20 cellular contexts compared by ENCODE assay signal in the genomic region with DNA sequence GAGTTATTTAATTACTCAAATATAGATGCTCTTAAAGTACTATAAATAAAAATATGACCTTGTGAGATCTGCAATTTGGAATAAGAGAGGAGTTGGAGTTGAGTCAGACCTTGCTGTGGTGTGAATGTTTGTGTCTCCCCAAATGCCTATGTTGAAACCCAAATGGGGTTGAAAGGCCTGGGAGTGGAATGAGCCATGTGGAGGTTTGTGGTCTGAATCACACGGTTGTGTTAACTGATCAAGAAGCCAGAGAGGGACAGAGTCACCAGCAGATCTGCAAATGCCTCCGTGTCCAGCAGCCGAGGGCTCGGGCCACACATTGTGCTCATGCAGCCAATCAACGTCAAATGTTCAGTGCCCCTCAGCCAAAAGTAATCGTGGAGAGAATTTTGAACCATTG.
DNase-seq lines count a peak whose midpoint lies in the region; ATAC-seq and TF ChIP-seq lines count a peak whose summit lies in the region.
"Had no signal": no experiment of that assay in that cellular context is flagged by ENCODE, and none has a peak within 500 bp of the region (broad histone marks: within the 10 kb centered on the region; RNA-seq: fewer than 3 reads in every experiment).

No MANE protein-coding gene starts in this region.

- no peaks in the 10 kb centered on the region for H3K27me3 ChIP-seq in SJSA1 (replicated peaks)
- H3K27me3 ChIP-seq in smooth muscle cell (ENCODE audit: low read depth): no peaks in the 10 kb centered on the region
- H3K27me3 ChIP-seq in SJCRH30: no peaks in the 10 kb centered on the region
- H3K27me3 ChIP-seq: transverse colon had no signal

- peak; percentile 1 for DNase-seq in HCEC 1CT
- peak; percentile 91 to 92 for DNase-seq in SJSA1 (ENCODE audit: low read depth in 1 of 2, low spot score in 2 of 2)
- DNase-seq in glomerular visceral epithelial cell (ENCODE audit: extremely low spot score): peak; percentile 14
- no peak for DNase-seq in smooth muscle cell (lab: John Stamatoyannopoulos, UW; ENCODE audit: unreplicated experiment)
- DNase-seq in middle frontal gyrus (ENCODE audit: extremely low spot score, low spot score): no peak
- DNase-seq in SJCRH30: no peak
- DNase-seq: activated CD8-positive, alpha-beta T cell treated with anti-CD3 and anti-CD28 coated beads, Interleukin-2, amount 10 ng/mL, durations not matched to agents 7 days and 5 days; activated gamma-delta T cell; CD4-positive, alpha-beta memory T cell; effector CD8-positive, alpha-beta T cell; kidney; lower lobe of right lung; NCI-H1092 treated with DMSO at 0.1 percent for 48 hours; NCI-H187 treated with DMSO at 0.1 percent for 48 hours; NCI-H69; SHP77; transverse colon had no signal

- H3K9me3 ChIP-seq in SJSA1 (replicated peaks) (no peaks in the 10 kb centered on the region), smooth muscle cell (replicated peaks; ENCODE audit: low read depth) (no peaks in the 10 kb centered on the region), SJCRH30 (replicated peaks) (no peaks in the 10 kb centered on the region)
- H3K9me3 ChIP-seq: lower lobe of right lung, prostate gland, transverse colon had no signal

- H3K4me3 ChIP-seq in SJSA1 (no peak overlapping the region), smooth muscle cell (no peak overlapping the region), SJCRH30 (no peak overlapping the region)
- H3K4me3 ChIP-seq: lower lobe of right lung, prostate gland, transverse colon had no signal

- H3K27ac ChIP-seq in SJSA1 (peak overlapping the region; percentile 29), smooth muscle cell (ENCODE audit: low read depth) (peak overlapping the region; percentile 47), SJCRH30 (no peak overlapping the region)
- H3K27ac ChIP-seq: lower lobe of right lung, prostate gland, transverse colon had no signal

- H3K4me1 ChIP-seq in SJSA1 (replicated peaks) (peaks cover 26% of the 10 kb centered on the region), smooth muscle cell (ENCODE audit: low read depth) (peaks cover 9% of the 10 kb centered on the region), SJCRH30 (no peaks in the 10 kb centered on the region)
- H3K4me1 ChIP-seq: lower lobe of right lung, prostate gland, transverse colon had no signal

- H3K36me3 ChIP-seq in SJSA1 (no peaks in the 10 kb centered on the region), smooth muscle cell (ENCODE audit: low read depth) (no peaks in the 10 kb centered on the region), SJCRH30 (no peaks in the 10 kb centered on the region)
- H3K36me3 ChIP-seq: lower lobe of right lung, prostate gland, transverse colon had no signal

- no peak for ATAC-seq in GM18868 (IDR thresholded peaks at IDR 0.05; ENCODE audit: unreplicated experiment)
- ATAC-seq: activated CD4-positive, CD25-positive, alpha-beta regulatory T cell treated with anti-CD3 and anti-CD28 coated beads, Interleukin-2, amount 50 U/mL, for 24 hours; activated CD8-positive, alpha-beta T cell treated with anti-CD3 and anti-CD28 coated beads, Interleukin-2, amount 10 ng/mL, durations not matched to agents 7 days and 5 days; lower lobe of right lung had no signal

- H2AFZ ChIP-seq in smooth muscle cell (ENCODE audit: low read depth): no peak overlapping the region

- WGBS in smooth muscle cell (ENCODE audit: low lambda C conversion rate): 27% methylated on average over 6 of the region's 6 CpGs

- H3F3A ChIP-seq in smooth muscle cell (ENCODE audit: low read depth): no peaks in the 10 kb centered on the region

- H3K9ac ChIP-seq in smooth muscle cell (ENCODE audit: low read depth): no peak overlapping the region

- H4K20me1 ChIP-seq in smooth muscle cell (ENCODE audit: low read depth): no peaks in the 10 kb centered on the region

- peak overlapping the region; percentile 64 for H3K4me2 ChIP-seq in smooth muscle cell

- TF ChIP-seq CTCF in smooth muscle cell (IDR thresholded peaks at IDR 0.05; ENCODE audit: borderline replicate concordance, insufficient read depth, poor library complexity, severe bottlenecking): no peak

- H3K79me2 ChIP-seq in smooth muscle cell (ENCODE audit: low read depth): no peaks in the 10 kb centered on the region

Comparison
In these comparisons a context has a peak if more than half of its experiments do, and no peak if none do; other contexts are left out.
1. DNase-seq: peak in HCEC 1CT (single experiment), SJSA1 (2 of 2) and glomerular visceral epithelial cell (single experiment); none in smooth muscle cell (single experiment), middle frontal gyrus (single experiment) and SJCRH30 (0 of 2).